ENCODE assay signal across 10 cellular contexts in the genomic region with DNA sequence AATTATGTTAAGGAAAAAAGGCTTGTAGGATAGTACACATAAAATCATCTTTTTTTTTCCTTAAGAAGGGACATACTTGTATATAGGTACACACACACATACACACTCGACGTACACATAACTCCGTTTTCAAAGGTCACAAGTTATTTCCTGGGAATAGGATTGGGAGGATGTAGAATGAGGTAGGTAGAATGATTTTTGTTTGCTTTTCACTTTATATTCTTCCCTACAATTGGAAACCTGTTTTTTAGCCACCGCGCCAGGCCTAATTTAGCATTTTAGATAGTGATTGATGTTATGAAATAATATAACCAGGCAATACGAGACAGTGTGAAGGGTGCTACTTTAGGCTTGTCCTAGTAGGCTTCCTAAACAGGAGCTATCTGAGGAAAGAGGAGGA. TPM values are rescaled to one million over a fixed set of nuclear protein-coding genes. Genes with fewer than 3 reads are reported as not detected.
DNase-seq lines count a peak whose midpoint lies in the region; ATAC-seq and TF ChIP-seq lines count a peak whose summit lies in the region.
"Had no signal": no experiment of that assay in that cellular context is flagged by ENCODE, and none has a peak within 500 bp of the region (broad histone marks: within the 10 kb centered on the region; RNA-seq: fewer than 3 reads in every experiment).

No MANE protein-coding gene starts in this region.

- no peak overlapping the region for H3K4me3 ChIP-seq in tibial nerve

- H3K27me3 ChIP-seq in tibial nerve = no peaks in the 10 kb centered on the region

- 88 to 90% methylated on average over 6 of the region's 6 CpGs for WGBS in tibial nerve, 2 donors

- no peaks in the 10 kb centered on the region for H3K27me3 Mint-ChIP-seq in activated naive CD4-positive, alpha-beta T cell treated with anti-CD3 and anti-CD28 coated beads, Interleukin-2, amount 50 U/mL, for 24 hours
- H3K27me3 Mint-ChIP-seq in activated naive CD8-positive, alpha-beta T cell treated with anti-CD3 and anti-CD28 coated beads, Interleukin-2, amount 50 U/mL, for 24 hours = peaks cover 4% of the 10 kb centered on the region
- H3K27me3 Mint-ChIP-seq in mesothelial cell of epicardium (ENCODE audit: low read depth) = peaks cover 2% of the 10 kb centered on the region

- H3K36me3 Mint-ChIP-seq in activated naive CD4-positive, alpha-beta T cell treated with anti-CD3 and anti-CD28 coated beads, Interleukin-2, amount 50 U/mL, for 24 hours = peaks cover 15% of the 10 kb centered on the region
- H3K36me3 Mint-ChIP-seq in activated naive CD8-positive, alpha-beta T cell treated with anti-CD3 and anti-CD28 coated beads, Interleukin-2, amount 50 U/mL, for 24 hours (ENCODE audit: low read depth) = peaks cover 22% of the 10 kb centered on the region
- H3K36me3 Mint-ChIP-seq in mesothelial cell of epicardium = peaks cover 3% of the 10 kb centered on the region

- no peak for TF ChIP-seq EP300 in tibial nerve (IDR thresholded peaks at IDR 0.05)

- no peak for TF ChIP-seq POLR2A in tibial nerve (IDR thresholded peaks at IDR 0.05)

- peak overlapping the region; percentile 97 for H3K27ac Mint-ChIP-seq in activated naive CD4-positive, alpha-beta T cell treated with anti-CD3 and anti-CD28 coated beads, Interleukin-2, amount 50 U/mL, for 24 hours
- peak overlapping the region; percentile 97 for H3K27ac Mint-ChIP-seq in activated naive CD8-positive, alpha-beta T cell treated with anti-CD3 and anti-CD28 coated beads, Interleukin-2, amount 50 U/mL, for 24 hours
- peak overlapping the region; percentile 51 for H3K27ac Mint-ChIP-seq in mesothelial cell of epicardium

- ATAC-seq in activated naive CD8-positive, alpha-beta T cell treated with anti-CD3 and anti-CD28 coated beads, Interleukin-2, amount 50 U/mL, for 24 hours = no peak
- no peak for ATAC-seq in HG02759 (IDR thresholded peaks at IDR 0.05; ENCODE audit: unreplicated experiment)
- ATAC-seq: activated CD4-positive, CD25-positive, alpha-beta regulatory T cell treated with anti-CD3 and anti-CD28 coated beads, Interleukin-2, amount 50 U/mL, for 24 hours had no signal

- H3K9me3 ChIP-seq in tibial nerve = no peaks in the 10 kb centered on the region

- no peak for DNase-seq in activated naive CD4-positive, alpha-beta T cell (lab: John Stamatoyannopoulos, UW)
- DNase-seq in activated naive CD8-positive, alpha-beta T cell treated with anti-CD3 and anti-CD28 coated beads, Interleukin-2, amount 50 U/mL, for 24 hours = no peak
- DNase-seq in mesothelial cell of epicardium (ENCODE audit: low spot score in 2 of 2, unreplicated experiment in 2 of 2) (no peak), tibial nerve (ENCODE audit: low spot score in 2 of 2) (no peak), NCI-H510A (lab: John Stamatoyannopoulos, UW) (no peak), NCI-H1092 (lab: John Stamatoyannopoulos, UW) (no peak)
- DNase-seq: NCI-H187 had no signal

- H3K27ac ChIP-seq in tibial nerve = peak overlapping the region; percentile 77 to 97 (median 84)

- H3K4me1 ChIP-seq in tibial nerve = peaks cover 0 to 26% (median 16%) of the 10 kb centered on the region in 4 donors

- H3K9me3 Mint-ChIP-seq in activated naive CD4-positive, alpha-beta T cell treated with anti-CD3 and anti-CD28 coated beads, Interleukin-2, amount 50 U/mL, for 24 hours = no peaks in the 10 kb centered on the region
- H3K9me3 Mint-ChIP-seq in activated naive CD8-positive, alpha-beta T cell treated with anti-CD3 and anti-CD28 coated beads, Interleukin-2, amount 50 U/mL, for 24 hours = no peaks in the 10 kb centered on the region
- no peaks in the 10 kb centered on the region for H3K9me3 Mint-ChIP-seq in mesothelial cell of epicardium

- H3K4me3 Mint-ChIP-seq in activated naive CD4-positive, alpha-beta T cell treated with anti-CD3 and anti-CD28 coated beads, Interleukin-2, amount 50 U/mL, for 24 hours = peak overlapping the region; percentile 87
- H3K4me3 Mint-ChIP-seq in activated naive CD8-positive, alpha-beta T cell treated with anti-CD3 and anti-CD28 coated beads, Interleukin-2, amount 50 U/mL, for 24 hours = peak overlapping the region; percentile 84
- H3K4me3 Mint-ChIP-seq in mesothelial cell of epicardium = peak overlapping the region; percentile 80

- TF ChIP-seq CTCF in mesothelial cell of epicardium (IDR thresholded peaks at IDR 0.05; ENCODE audit: unreplicated experiment) (no peak), tibial nerve (IDR thresholded peaks at IDR 0.05) (no peak)

- H3K36me3 ChIP-seq in tibial nerve = no peaks in the 10 kb centered on the region

- H3K4me1 Mint-ChIP-seq in activated naive CD4-positive, alpha-beta T cell treated with anti-CD3 and anti-CD28 coated beads, Interleukin-2, amount 50 U/mL, for 24 hours = peaks cover 19% of the 10 kb centered on the region
- H3K4me1 Mint-ChIP-seq in activated naive CD8-positive, alpha-beta T cell treated with anti-CD3 and anti-CD28 coated beads, Interleukin-2, amount 50 U/mL, for 24 hours = peaks cover 33% of the 10 kb centered on the region
- H3K4me1 Mint-ChIP-seq in mesothelial cell of epicardium = peaks cover 21% of the 10 kb centered on the region

RNA-seq across cellular contexts. Expression of gene HAPSTR1, which starts 1.8 kb away (rescaled TPM):
- total RNA-seq in mesothelial cell of epicardium = 76.7 to 80.6 TPM (median 78.9 TPM) in 3 replicates
- total RNA-seq in tibial nerve = 10 to 100 TPM; 39.9 to 54.3 (median 50.6) TPM
